2 cellular contexts compared by ENCODE assay signal in genomic region chrX:16832301-16832700, GRCh38.
TF ChIP-seq lines count a peak whose summit lies in the region.

No MANE protein-coding gene starts in this region.

TF ChIP-seq in GM23338, 12 proteins besides CTCF, POLR2A, EP300 and RAD21:
- no peak for TF ChIP-seq EZH2 (IDR thresholded peaks at IDR 0.05; ENCODE audit: low read depth, unreplicated experiment)
- no peak for TF ChIP-seq JUNB (IDR thresholded peaks at IDR 0.05; ENCODE audit: unreplicated experiment)
- no peak for TF ChIP-seq NANOG (IDR thresholded peaks at IDR 0.05; ENCODE audit: borderline replicate concordance)
- no peak for TF ChIP-seq ZNF462 (CRISPR knock-in tag; IDR thresholded peaks at IDR 0.05)
- TF ChIP-seq POLR2AphosphoS5 (IDR thresholded peaks at IDR 0.05; ENCODE audit: low read depth): no peak
- TF ChIP-seq EZH2phosphoT487 (IDR thresholded peaks at IDR 0.05; ENCODE audit: unreplicated experiment): no peak
- no peak for TF ChIP-seq ZNF331 (CRISPR knock-in tag; IDR thresholded peaks at IDR 0.05; ENCODE audit: low read depth)
- no peak for TF ChIP-seq STAT1 (IDR thresholded peaks at IDR 0.05; ENCODE audit: unreplicated experiment)
- TF ChIP-seq, protein P1, sequence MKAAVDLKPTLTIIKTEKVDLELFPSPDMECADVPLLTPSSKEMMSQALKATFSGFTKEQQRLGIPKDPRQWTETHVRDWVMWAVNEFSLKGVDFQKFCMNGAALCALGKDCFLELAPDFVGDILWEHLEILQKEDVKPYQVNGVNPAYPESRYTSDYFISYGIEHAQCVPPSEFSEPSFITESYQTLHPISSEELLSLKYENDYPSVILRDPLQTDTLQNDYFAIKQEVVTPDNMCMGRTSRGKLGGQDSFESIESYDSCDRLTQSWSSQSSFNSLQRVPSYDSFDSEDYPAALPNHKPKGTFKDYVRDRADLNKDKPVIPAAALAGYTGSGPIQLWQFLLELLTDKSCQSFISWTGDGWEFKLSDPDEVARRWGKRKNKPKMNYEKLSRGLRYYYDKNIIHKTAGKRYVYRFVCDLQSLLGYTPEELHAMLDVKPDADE (IDR thresholded peaks at IDR 0.05): no peak
- no peak for TF ChIP-seq CREB1 (CRISPR knock-in tag; IDR thresholded peaks at IDR 0.05; ENCODE audit: low read depth)
- no peak for TF ChIP-seq ZNF114 (CRISPR knock-in tag; IDR thresholded peaks at IDR 0.05)
- TF ChIP-seq, protein P2, sequence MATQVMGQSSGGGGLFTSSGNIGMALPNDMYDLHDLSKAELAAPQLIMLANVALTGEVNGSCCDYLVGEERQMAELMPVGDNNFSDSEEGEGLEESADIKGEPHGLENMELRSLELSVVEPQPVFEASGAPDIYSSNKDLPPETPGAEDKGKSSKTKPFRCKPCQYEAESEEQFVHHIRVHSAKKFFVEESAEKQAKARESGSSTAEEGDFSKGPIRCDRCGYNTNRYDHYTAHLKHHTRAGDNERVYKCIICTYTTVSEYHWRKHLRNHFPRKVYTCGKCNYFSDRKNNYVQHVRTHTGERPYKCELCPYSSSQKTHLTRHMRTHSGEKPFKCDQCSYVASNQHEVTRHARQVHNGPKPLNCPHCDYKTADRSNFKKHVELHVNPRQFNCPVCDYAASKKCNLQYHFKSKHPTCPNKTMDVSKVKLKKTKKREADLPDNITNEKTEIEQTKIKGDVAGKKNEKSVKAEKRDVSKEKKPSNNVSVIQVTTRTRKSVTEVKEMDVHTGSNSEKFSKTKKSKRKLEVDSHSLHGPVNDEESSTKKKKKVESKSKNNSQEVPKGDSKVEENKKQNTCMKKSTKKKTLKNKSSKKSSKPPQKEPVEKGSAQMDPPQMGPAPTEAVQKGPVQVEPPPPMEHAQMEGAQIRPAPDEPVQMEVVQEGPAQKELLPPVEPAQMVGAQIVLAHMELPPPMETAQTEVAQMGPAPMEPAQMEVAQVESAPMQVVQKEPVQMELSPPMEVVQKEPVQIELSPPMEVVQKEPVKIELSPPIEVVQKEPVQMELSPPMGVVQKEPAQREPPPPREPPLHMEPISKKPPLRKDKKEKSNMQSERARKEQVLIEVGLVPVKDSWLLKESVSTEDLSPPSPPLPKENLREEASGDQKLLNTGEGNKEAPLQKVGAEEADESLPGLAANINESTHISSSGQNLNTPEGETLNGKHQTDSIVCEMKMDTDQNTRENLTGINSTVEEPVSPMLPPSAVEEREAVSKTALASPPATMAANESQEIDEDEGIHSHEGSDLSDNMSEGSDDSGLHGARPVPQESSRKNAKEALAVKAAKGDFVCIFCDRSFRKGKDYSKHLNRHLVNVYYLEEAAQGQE (IDR thresholded peaks at IDR 0.05; ENCODE audit: unreplicated experiment): no peak

TF ChIP-seq in GM12878, 131 proteins besides CTCF, POLR2A, EP300 and RAD21:
- no peak for TF ChIP-seq CBX3 (IDR thresholded peaks at IDR 0.05; ENCODE audit: borderline replicate concordance, low read depth)
- TF ChIP-seq IRF4 (IDR thresholded peaks at IDR 0.05; ENCODE audit: low read depth, low read length): no peak
- TF ChIP-seq ASH2L (IDR thresholded peaks at IDR 0.05; ENCODE audit: borderline replicate concordance, low read depth): no peak
- TF ChIP-seq E2F8 (IDR thresholded peaks at IDR 0.05; ENCODE audit: low read depth, partially characterized antibody): no peak
- no peak for TF ChIP-seq BMI1 (IDR thresholded peaks at IDR 0.05; ENCODE audit: borderline replicate concordance)
- TF ChIP-seq TCF12 (IDR thresholded peaks at IDR 0.05; ENCODE audit: low read depth, low read length): no peak
- no peak for TF ChIP-seq SMAD1 (IDR thresholded peaks at IDR 0.05; ENCODE audit: low read depth, partially characterized antibody)
- no peak for TF ChIP-seq FOXM1 (IDR thresholded peaks at IDR 0.05; ENCODE audit: low read depth, low read length)
- no peak for TF ChIP-seq RUNX3 (IDR thresholded peaks at IDR 0.05; ENCODE audit: low read length)
- no peak for TF ChIP-seq BACH1 (IDR thresholded peaks at IDR 0.05; ENCODE audit: borderline replicate concordance)
- TF ChIP-seq SP1 (IDR thresholded peaks at IDR 0.05; ENCODE audit: low read depth, low read length): no peak
TF ChIP-seq in GM12878: peak in this region for 0.
